Comparison of ENCODE assay signal across 13 cellular contexts in genomic region chr4:17092990-17093880, GRCh38.
DNase-seq lines count a peak whose midpoint lies in the region; ATAC-seq and TF ChIP-seq lines count a peak whose summit lies in the region.
"Had no signal": no experiment of that assay in that cellular context is flagged by ENCODE, and none has a peak within 500 bp of the region (broad histone marks: within the 10 kb centered on the region; RNA-seq: fewer than 3 reads in every experiment).

No MANE protein-coding gene starts in this region.

- H3K4me3 ChIP-seq in PC-9: no peak overlapping the region
- H3K4me3 ChIP-seq: body of pancreas had no signal

- DNase-seq in GM10266 (ENCODE audit: extremely low spot score) (peak; percentile 5), PC-9 (no peak), GOT3 (lab: John Stamatoyannopoulos, UW) (no peak), germinal center (ENCODE audit: low spot score) (no peak)
- no peak for DNase-seq in activated T-cell treated with anti-CD3 and anti-CD28 coated beads, Interleukin-2, amount 50 U/mL, for 1 hour
- DNase-seq: activated CD8-positive, alpha-beta memory T cell treated with anti-CD3 and anti-CD28 coated beads, Interleukin-2, amount 10 ng/mL, durations not matched to agents 7 days and 5 days; body of pancreas; HCEC 1CT; NCI-H524; T-cell had no signal

- no peaks in the 10 kb centered on the region for H3K9me2 ChIP-seq in PC-9 (ENCODE audit: insufficient read depth)

- H3K27me3 ChIP-seq in PC-9 (ENCODE audit: insufficient read depth, low read depth): no peaks in the 10 kb centered on the region
- H3K27me3 ChIP-seq: body of pancreas had no signal

- POLR2A ChIA-PET in PC-9 (lab: Charles Lee; ENCODE audit: unreplicated experiment): no interaction called here

- peak; percentile 79 for ATAC-seq in GM19372 (IDR thresholded peaks at IDR 0.05; ENCODE audit: low read depth, unreplicated experiment)
- ATAC-seq in HG02763 (IDR thresholded peaks at IDR 0.05; ENCODE audit: unreplicated experiment): peak; percentile 92
- peak; percentile 76 for ATAC-seq in HG03460 (IDR thresholded peaks at IDR 0.05; ENCODE audit: unreplicated experiment)
- ATAC-seq: activated CD8-positive, alpha-beta memory T cell treated with anti-CD3 and anti-CD28 coated beads, Interleukin-2, amount 10 ng/mL, durations not matched to agents 7 days and 5 days; body of pancreas; T-cell had no signal

- H3K36me3 ChIP-seq in PC-9 (ENCODE audit: low read depth): no peaks in the 10 kb centered on the region

- CTCF ChIA-PET in PC-9 (lab: Charles Lee): no interaction called here

- no peak overlapping the region for H2AFZ ChIP-seq in PC-9

- no peaks in the 10 kb centered on the region for H3F3A ChIP-seq in PC-9 (ENCODE audit: insufficient read depth, low read depth)

- H3K4me1 ChIP-seq in PC-9 (replicated peaks; ENCODE audit: insufficient read depth): no peaks in the 10 kb centered on the region
- H3K4me1 ChIP-seq: body of pancreas had no signal

- no peaks in the 10 kb centered on the region for H4K20me1 ChIP-seq in PC-9 (ENCODE audit: insufficient read depth)

- no peak overlapping the region for H3K27ac ChIP-seq in PC-9
- H3K27ac ChIP-seq: body of pancreas had no signal

- H3K79me2 ChIP-seq in PC-9 (ENCODE audit: low read depth): no peaks in the 10 kb centered on the region

- no peaks in the 10 kb centered on the region for H3K9me3 ChIP-seq in PC-9 (ENCODE audit: insufficient read depth, low read depth)
- H3K9me3 ChIP-seq: body of pancreas had no signal

- H3K4me2 ChIP-seq in PC-9: no peak overlapping the region

- BruUV-seq in PC-9 (replicated peaks; lab: Mats Ljungman, UMichigan): no TSS peak

- TF ChIP-seq CTCF in GM10266 (IDR thresholded peaks at IDR 0.05; ENCODE audit: control insufficient read depth, insufficient read depth, low read depth, missing control alignments): no peak
- TF ChIP-seq CTCF in PC-9 (conservative IDR thresholded peaks at IDR 0.05): no peak

- intact Hi-C loops in PC-9 (cut with micrococcal nuclease; ENCODE audit: unreplicated experiment): no loop called here
